ENCODE assay signal across 8 cellular contexts in genomic region chr3:142889263-142890014, GRCh38. TPM values are rescaled to one million over a fixed set of nuclear protein-coding genes. Genes with fewer than 3 reads are reported as not detected.
DNase-seq lines count a peak whose midpoint lies in the region; ATAC-seq, FAIRE-seq and TF ChIP-seq lines count a peak whose summit lies in the region.
"Had no signal": no experiment of that assay in that cellular context is flagged by ENCODE, and none has a peak within 500 bp of the region (broad histone marks: within the 10 kb centered on the region; RNA-seq: fewer than 3 reads in every experiment).

No MANE protein-coding gene starts in this region.

- H3K36me3 ChIP-seq in HCT116 (ENCODE audit: control insufficient read depth in 1 of 2, insufficient read depth in 2 of 2, low read length in 2 of 2) (no peaks in the 10 kb centered on the region), iPS-15b (ENCODE audit: control insufficient read depth, insufficient read depth, low read length) (no peaks in the 10 kb centered on the region), small intestine (ENCODE audit: control insufficient read depth in 2 of 2, insufficient read depth in 2 of 2, low read length in 2 of 2) (no peaks in the 10 kb centered on the region)

- H3K4me1 ChIP-seq in HCT116 (ENCODE audit: control insufficient read depth in 1 of 2, insufficient read depth in 2 of 2, low read length in 2 of 2) (peaks cover 11 to 28% of the 10 kb centered on the region in 2 experiments; a peak in 3 of 4 replicates), iPS-15b (ENCODE audit: control insufficient read depth, insufficient read depth, low read length) (no peaks in the 10 kb centered on the region), small intestine (ENCODE audit: control insufficient read depth in 2 of 2, insufficient read depth in 1 of 2, low read depth in 1 of 2, low read length in 1 of 2) (no peaks in the 10 kb centered on the region)

- no peak for DNase-seq in HCT116 (ENCODE audit: low read depth, low spot score)
- no peak for DNase-seq in activated CD4-positive, alpha-beta memory T cell treated with anti-CD3 and anti-CD28 coated beads for 36 hours
- DNase-seq in small intestine, result no peak
- DNase-seq in G401 (ENCODE audit: low spot score), result no peak
- DNase-seq in NCI-H1436 (lab: John Stamatoyannopoulos, UW), result no peak
- no peak for DNase-seq in ecto neural progenitor cell (ENCODE audit: low spot score)

- no peaks in the 10 kb centered on the region for H3K9me2 ChIP-seq in HCT116 (ENCODE audit: insufficient read depth)

- peaks cover 37% of the 10 kb centered on the region for H3K27me3 Mint-ChIP-seq in activated CD4-positive, alpha-beta memory T cell treated with anti-CD3 and anti-CD28 coated beads for 36 hours

- H2AFZ ChIP-seq in HCT116 (ENCODE audit: low read depth, low read length, poor library complexity, severe bottlenecking), result peak overlapping the region; percentile 94

- no peak for TF ChIP-seq CTCF in HCT116 (IDR thresholded peaks at IDR 0.05 in 2 of 3, conservative IDR thresholded peaks at IDR 0.05 in 1 of 3; ENCODE audit: borderline replicate concordance in 1 of 3, insufficient read depth in 1 of 3, low read depth in 2 of 3, low read length in 2 of 3)

- peak overlapping the region; percentile 58 for H3K4me3 Mint-ChIP-seq in activated CD4-positive, alpha-beta memory T cell treated with anti-CD3 and anti-CD28 coated beads for 36 hours

- no peaks in the 10 kb centered on the region for H4K20me1 ChIP-seq in HCT116 (ENCODE audit: insufficient read depth)

- in situ Hi-C loops in G401 (cut with HindIII; ENCODE audit: low sequenced_read_pairs), result no loop called here

- intact Hi-C loops in HCT116 (cut with micrococcal nuclease), result no loop called here
- intact Hi-C loops in activated CD4-positive, alpha-beta memory T cell treated with anti-CD3 and anti-CD28 coated beads for 36 hours (cut with micrococcal nuclease), result no loop called here

- no TSS peak for BruUV-seq in HCT116 (replicated peaks; lab: Mats Ljungman, UMichigan)

- H3K9ac ChIP-seq in HCT116 (ENCODE audit: low read length) (peak overlapping the region; percentile 62), iPS-15b (ENCODE audit: low read depth, low read length) (no peak overlapping the region)

- H3K4me1 Mint-ChIP-seq in activated CD4-positive, alpha-beta memory T cell treated with anti-CD3 and anti-CD28 coated beads for 36 hours (ENCODE audit: low read depth), result peaks cover 9% of the 10 kb centered on the region

- CTCF ChIA-PET in HCT116 (lab: Charles Lee), result no interaction called here
- CTCF ChIA-PET in activated CD4-positive, alpha-beta memory T cell treated with anti-CD3 and anti-CD28 coated beads for 36 hours (lab: Charles Lee), result interaction anchor here (1.6 kb wide), 1 partner anchor 61 kb away, joined by 6 read pairs; no protein-coding TSS in a partner anchor

- no peak for TF ChIP-seq POLR2A in HCT116 (IDR thresholded peaks at IDR 0.05; ENCODE audit: borderline replicate concordance, extremely low read depth, insufficient read depth, insufficient read length)

- POLR2A ChIA-PET in HCT116 (lab: Charles Lee), result no interaction called here
- POLR2A ChIA-PET in activated CD4-positive, alpha-beta memory T cell treated with anti-CD3 and anti-CD28 coated beads for 36 hours (lab: Charles Lee), result no interaction called here

- peak overlapping the region; percentile 62; the same call in 1 of the 2 replicates for H3K27ac ChIP-seq in HCT116 (ENCODE audit: low read depth, low read length)
- no peak overlapping the region for H3K27ac ChIP-seq in small intestine (ENCODE audit: low read depth in 1 of 2, low read length in 1 of 2)
- H3K27ac ChIP-seq: epithelial cell of prostate had no signal

- TF ChIP-seq RAD21 in HCT116 (IDR thresholded peaks at IDR 0.05; ENCODE audit: low read depth), result no peak

- peak overlapping the region; percentile 47 to 70 for H3K4me3 ChIP-seq in HCT116 (replicated peaks in 1 of 2; ENCODE audit: low read depth in 1 of 2, low read length in 2 of 2)
- peak overlapping the region; percentile 74 for H3K4me3 ChIP-seq in iPS-15b (ENCODE audit: low read depth, low read length)
- H3K4me3 ChIP-seq in small intestine (ENCODE audit: low read depth in 1 of 2, low read length in 2 of 2), result peak overlapping the region; percentile 25 to 40

- H3K36me3 Mint-ChIP-seq in activated CD4-positive, alpha-beta memory T cell treated with anti-CD3 and anti-CD28 coated beads for 36 hours, result no peaks in the 10 kb centered on the region

- FAIRE-seq in small intestine (lab: Jason Lieb, UNC), result no peak

- 10 to 14% (median 13%) methylated on average over 22 to 23 of the region's 23 CpGs for WGBS in small intestine, 3 donors

- no peak for ATAC-seq in HCT116

- H3K9me3 ChIP-seq in HCT116 (ENCODE audit: control insufficient read depth in 1 of 2, insufficient read depth in 1 of 2, low read depth in 1 of 2, low read length in 2 of 2) (no peaks in the 10 kb centered on the region), iPS-15b (ENCODE audit: control insufficient read depth, insufficient read depth, low read length) (no peaks in the 10 kb centered on the region), small intestine (ENCODE audit: control insufficient read depth, low read depth) (no peaks in the 10 kb centered on the region)

- no peak overlapping the region for H3K27ac Mint-ChIP-seq in activated CD4-positive, alpha-beta memory T cell treated with anti-CD3 and anti-CD28 coated beads for 36 hours

- RAD21 ChIA-PET in HCT116 (lab: Charles Lee; ENCODE audit: low non-redundant PET in 1 of 2, low total read pairs in 2 of 2, uncharacterized antibody in 2 of 2, unreplicated experiment in 2 of 2), result no interaction called here

- no peaks in the 10 kb centered on the region for H3K79me2 ChIP-seq in HCT116 (ENCODE audit: insufficient read depth, low read length)

- H3K27me3 ChIP-seq in HCT116 (ENCODE audit: insufficient read depth, low read length) (no peaks in the 10 kb centered on the region), iPS-15b (ENCODE audit: control insufficient read depth, insufficient read depth, low read length) (peaks cover 16% of the 10 kb centered on the region), small intestine (ENCODE audit: control insufficient read depth in 2 of 2, insufficient read depth in 2 of 2, low read length in 2 of 2) (peaks cover 0 to 13% of the 10 kb centered on the region in 2 donors)

- H3K9me3 Mint-ChIP-seq in activated CD4-positive, alpha-beta memory T cell treated with anti-CD3 and anti-CD28 coated beads for 36 hours, result no peaks in the 10 kb centered on the region

- peak overlapping the region; percentile 89 for H3K4me2 ChIP-seq in HCT116 (ENCODE audit: low read length)

TF ChIP-seq in HCT116, 20 proteins besides CTCF, POLR2A, EP300 and RAD21 (continues in another document):
- TF ChIP-seq ZBTB33 (IDR thresholded peaks at IDR 0.05; ENCODE audit: extremely low read depth, insufficient replicate concordance, low read length) (no peak), EZH2 (IDR thresholded peaks at IDR 0.05) (no peak), TCF7L2 (IDR thresholded peaks at IDR 0.05; ENCODE audit: borderline replicate concordance, extremely low read depth, insufficient read depth, insufficient read length) (no peak), EGR1 (IDR thresholded peaks at IDR 0.05; ENCODE audit: low read depth) (no peak), REST (IDR thresholded peaks at IDR 0.05; ENCODE audit: low read depth) (no peak), ZFX (IDR thresholded peaks at IDR 0.05) (no peak), ZNF274 (IDR thresholded peaks at IDR 0.05; ENCODE audit: low read depth, low read length) (no peak), YY1 (IDR thresholded peaks at IDR 0.05; ENCODE audit: extremely low read depth, insufficient replicate concordance, low read depth, low read length) (no peak)

RNA-seq across cellular contexts. Expression of gene PCOLCE2, which starts 0.6 kb away (rescaled TPM):
- total RNA-seq in HCT116 (2021; ENCODE audit: unreplicated experiment), result 4.4 TPM
- 3.7 and 4.8 TPM in 2 replicates for polyA plus RNA-seq in HCT116 (2012)
- under 1 TPM in 1 of 2 experiments, not detected in 1; 0.57 TPM for total RNA-seq in activated CD4-positive, alpha-beta memory T cell treated with anti-CD3 and anti-CD28 coated beads for 36 hours
- 1 to 10 TPM in 2 of 3 donors, not detected in 1; 2.2 to 6.1 TPM for polyA plus RNA-seq in small intestine
- total RNA-seq in G401 (2014; rRNA removed; shearing (Covaris generic)), result 13.0 and 36.6 TPM in 2 replicates
